Comparison of ENCODE assay signal across 1 cellular context in the genomic region with DNA sequence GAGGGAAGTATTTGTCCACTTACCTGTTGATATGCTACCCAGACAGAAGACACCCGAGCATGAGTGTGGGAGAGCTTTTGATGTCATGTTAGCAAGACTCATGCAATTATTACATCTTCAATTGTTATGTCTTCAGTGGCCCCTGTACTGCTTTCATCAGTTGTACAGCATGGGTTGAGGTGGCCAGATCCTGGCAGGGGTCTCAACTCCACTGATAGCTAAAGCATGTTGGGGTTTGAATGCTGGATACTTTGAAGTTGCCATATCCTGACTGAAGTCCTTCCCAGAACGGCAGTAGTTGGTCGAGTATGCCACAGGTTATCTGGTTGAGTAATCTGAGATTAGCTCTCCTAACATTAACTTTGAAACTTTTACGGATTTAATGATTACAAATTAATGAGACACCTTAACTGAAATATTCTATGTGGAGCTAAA.
TF ChIP-seq lines count a peak whose summit lies in the region.

No MANE protein-coding gene starts in this region.

TF ChIP-seq in HepG2, 621 proteins besides CTCF, POLR2A, EP300 and RAD21 (continued from another document and continues in another):
- TF ChIP-seq, protein P1, sequence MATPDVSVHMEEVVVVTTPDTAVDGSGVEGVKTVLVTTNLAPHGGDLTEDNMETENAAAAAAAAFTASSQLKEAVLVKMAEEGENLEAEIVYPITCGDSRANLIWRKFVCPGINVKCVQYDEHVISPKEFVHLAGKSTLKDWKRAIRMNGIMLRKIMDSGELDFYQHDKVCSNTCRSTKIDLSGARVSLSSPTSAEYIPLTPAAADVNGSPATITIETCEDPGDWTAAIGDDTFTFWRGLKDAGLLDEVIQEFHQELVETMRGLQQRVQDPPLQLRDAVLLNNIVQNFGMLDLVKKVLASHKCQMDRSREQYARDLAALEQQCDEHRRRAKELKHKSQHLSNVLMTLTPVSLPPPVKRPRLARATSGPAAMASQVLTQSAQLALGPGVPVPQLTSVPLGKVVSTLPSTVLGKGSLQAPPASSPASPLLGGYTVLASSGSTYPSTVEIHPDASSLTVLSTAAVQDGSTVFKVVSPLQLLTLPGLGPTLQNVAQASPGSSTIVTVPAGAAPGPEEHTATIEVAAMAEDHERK (CRISPR knock-in tag; IDR thresholded peaks at IDR 0.05; ENCODE audit: low read depth), result no peak
- TF ChIP-seq, protein P2, sequence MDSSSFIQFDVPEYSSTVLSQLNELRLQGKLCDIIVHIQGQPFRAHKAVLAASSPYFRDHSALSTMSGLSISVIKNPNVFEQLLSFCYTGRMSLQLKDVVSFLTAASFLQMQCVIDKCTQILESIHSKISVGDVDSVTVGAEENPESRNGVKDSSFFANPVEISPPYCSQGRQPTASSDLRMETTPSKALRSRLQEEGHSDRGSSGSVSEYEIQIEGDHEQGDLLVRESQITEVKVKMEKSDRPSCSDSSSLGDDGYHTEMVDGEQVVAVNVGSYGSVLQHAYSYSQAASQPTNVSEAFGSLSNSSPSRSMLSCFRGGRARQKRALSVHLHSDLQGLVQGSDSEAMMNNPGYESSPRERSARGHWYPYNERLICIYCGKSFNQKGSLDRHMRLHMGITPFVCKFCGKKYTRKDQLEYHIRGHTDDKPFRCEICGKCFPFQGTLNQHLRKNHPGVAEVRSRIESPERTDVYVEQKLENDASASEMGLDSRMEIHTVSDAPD (CRISPR knock-in tag; IDR thresholded peaks at IDR 0.05), result no peak
- TF ChIP-seq ZNF329 (CRISPR knock-in tag; IDR thresholded peaks at IDR 0.05; ENCODE audit: low read depth), result no peak
- no peak; the same call in 1 of the 2 replicates for TF ChIP-seq ZNF333 (CRISPR knock-in tag; IDR thresholded peaks at IDR 0.05; ENCODE audit: borderline replicate concordance)
- no peak for TF ChIP-seq SIX4 (CRISPR knock-in tag; IDR thresholded peaks at IDR 0.05)
- peak; percentile 29 for TF ChIP-seq ZNF781 (CRISPR knock-in tag; IDR thresholded peaks at IDR 0.05; ENCODE audit: borderline replicate concordance, not compliant biosample characterization)
- no peak for TF ChIP-seq RORA (CRISPR knock-in tag; IDR thresholded peaks at IDR 0.05)
- TF ChIP-seq SUZ12 (IDR thresholded peaks at IDR 0.05; ENCODE audit: low read depth, low read length), result no peak
- no peak for TF ChIP-seq ZBTB8A (CRISPR knock-in tag; IDR thresholded peaks at IDR 0.05; ENCODE audit: borderline replicate concordance, low read depth)
- 0 out of 2 replicates have a peak, but pooled peaks have one; percentile 9 for TF ChIP-seq ARID2 (CRISPR knock-in tag; IDR thresholded peaks at IDR 0.05; ENCODE audit: borderline replicate concordance)
- TF ChIP-seq ZNF343 (CRISPR knock-in tag; IDR thresholded peaks at IDR 0.05), result no peak
- no peak for TF ChIP-seq ZNF17 (CRISPR knock-in tag; IDR thresholded peaks at IDR 0.05)
- no peak for TF ChIP-seq ZSCAN9 (CRISPR knock-in tag; IDR thresholded peaks at IDR 0.05; ENCODE audit: borderline replicate concordance)
- no peak for TF ChIP-seq SRSF4 (IDR thresholded peaks at IDR 0.05; ENCODE audit: low read depth, low read length, poor library complexity, severe bottlenecking)
- TF ChIP-seq RFX5 (IDR thresholded peaks at IDR 0.05; ENCODE audit: low read depth, low read length), result no peak
- no peak for TF ChIP-seq ZSCAN12 (CRISPR knock-in tag; IDR thresholded peaks at IDR 0.05)
- TF ChIP-seq JUN (CRISPR knock-in tag; IDR thresholded peaks at IDR 0.05), result no peak
- no peak for TF ChIP-seq MED8 (CRISPR knock-in tag; IDR thresholded peaks at IDR 0.05; ENCODE audit: insufficient replicate concordance)
- no peak for TF ChIP-seq KDM2A (CRISPR knock-in tag; IDR thresholded peaks at IDR 0.05; ENCODE audit: borderline replicate concordance, low read depth)
- TF ChIP-seq, protein P3, sequence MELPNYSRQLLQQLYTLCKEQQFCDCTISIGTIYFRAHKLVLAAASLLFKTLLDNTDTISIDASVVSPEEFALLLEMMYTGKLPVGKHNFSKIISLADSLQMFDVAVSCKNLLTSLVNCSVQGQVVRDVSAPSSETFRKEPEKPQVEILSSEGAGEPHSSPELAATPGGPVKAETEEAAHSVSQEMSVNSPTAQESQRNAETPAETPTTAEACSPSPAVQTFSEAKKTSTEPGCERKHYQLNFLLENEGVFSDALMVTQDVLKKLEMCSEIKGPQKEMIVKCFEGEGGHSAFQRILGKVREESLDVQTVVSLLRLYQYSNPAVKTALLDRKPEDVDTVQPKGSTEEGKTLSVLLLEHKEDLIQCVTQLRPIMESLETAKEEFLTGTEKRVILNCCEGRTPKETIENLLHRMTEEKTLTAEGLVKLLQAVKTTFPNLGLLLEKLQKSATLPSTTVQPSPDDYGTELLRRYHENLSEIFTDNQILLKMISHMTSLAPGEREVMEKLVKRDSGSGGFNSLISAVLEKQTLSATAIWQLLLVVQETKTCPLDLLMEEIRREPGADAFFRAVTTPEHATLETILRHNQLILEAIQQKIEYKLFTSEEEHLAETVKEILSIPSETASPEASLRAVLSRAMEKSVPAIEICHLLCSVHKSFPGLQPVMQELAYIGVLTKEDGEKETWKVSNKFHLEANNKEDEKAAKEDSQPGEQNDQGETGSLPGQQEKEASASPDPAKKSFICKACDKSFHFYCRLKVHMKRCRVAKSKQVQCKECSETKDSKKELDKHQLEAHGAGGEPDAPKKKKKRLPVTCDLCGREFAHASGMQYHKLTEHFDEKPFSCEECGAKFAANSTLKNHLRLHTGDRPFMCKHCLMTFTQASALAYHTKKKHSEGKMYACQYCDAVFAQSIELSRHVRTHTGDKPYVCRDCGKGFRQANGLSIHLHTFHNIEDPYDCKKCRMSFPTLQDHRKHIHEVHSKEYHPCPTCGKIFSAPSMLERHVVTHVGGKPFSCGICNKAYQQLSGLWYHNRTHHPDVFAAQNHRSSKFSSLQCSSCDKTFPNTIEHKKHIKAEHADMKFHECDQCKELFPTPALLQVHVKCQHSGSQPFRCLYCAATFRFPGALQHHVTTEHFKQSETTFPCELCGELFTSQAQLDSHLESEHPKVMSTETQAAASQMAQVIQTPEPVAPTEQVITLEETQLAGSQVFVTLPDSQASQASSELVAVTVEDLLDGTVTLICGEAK (IDR thresholded peaks at IDR 0.05), result no peak
- TF ChIP-seq, protein P3 (CRISPR knock-in tag; IDR thresholded peaks at IDR 0.05), result no peak
- no peak for TF ChIP-seq BRCA1 (CRISPR knock-in tag; IDR thresholded peaks at IDR 0.05)
- no peak for TF ChIP-seq ZNF773 (CRISPR knock-in tag; IDR thresholded peaks at IDR 0.05; ENCODE audit: borderline replicate concordance)
- TF ChIP-seq ZFP90 (CRISPR knock-in tag; IDR thresholded peaks at IDR 0.05; ENCODE audit: borderline replicate concordance), result 0 out of 2 replicates have a peak, but pooled peaks have one; percentile 33
- TF ChIP-seq NR2C2 (CRISPR knock-in tag; IDR thresholded peaks at IDR 0.05; ENCODE audit: borderline replicate concordance), result peak; percentile 11; the same call in 1 of the 2 replicates
- TF ChIP-seq PAXIP1 (CRISPR knock-in tag; conservative IDR thresholded peaks at IDR 0.05), result no peak
- TF ChIP-seq GFI1 (CRISPR knock-in tag; IDR thresholded peaks at IDR 0.05; ENCODE audit: borderline replicate concordance), result no peak
- TF ChIP-seq TGIF2 (CRISPR knock-in tag; IDR thresholded peaks at IDR 0.05), result peak; percentile 8; the same call in 1 of the 2 replicates
- no peak for TF ChIP-seq ZNF772 (CRISPR knock-in tag; IDR thresholded peaks at IDR 0.05)
- no peak for TF ChIP-seq ZNF326 (CRISPR knock-in tag; IDR thresholded peaks at IDR 0.05; ENCODE audit: borderline replicate concordance)
- TF ChIP-seq, protein P4, sequence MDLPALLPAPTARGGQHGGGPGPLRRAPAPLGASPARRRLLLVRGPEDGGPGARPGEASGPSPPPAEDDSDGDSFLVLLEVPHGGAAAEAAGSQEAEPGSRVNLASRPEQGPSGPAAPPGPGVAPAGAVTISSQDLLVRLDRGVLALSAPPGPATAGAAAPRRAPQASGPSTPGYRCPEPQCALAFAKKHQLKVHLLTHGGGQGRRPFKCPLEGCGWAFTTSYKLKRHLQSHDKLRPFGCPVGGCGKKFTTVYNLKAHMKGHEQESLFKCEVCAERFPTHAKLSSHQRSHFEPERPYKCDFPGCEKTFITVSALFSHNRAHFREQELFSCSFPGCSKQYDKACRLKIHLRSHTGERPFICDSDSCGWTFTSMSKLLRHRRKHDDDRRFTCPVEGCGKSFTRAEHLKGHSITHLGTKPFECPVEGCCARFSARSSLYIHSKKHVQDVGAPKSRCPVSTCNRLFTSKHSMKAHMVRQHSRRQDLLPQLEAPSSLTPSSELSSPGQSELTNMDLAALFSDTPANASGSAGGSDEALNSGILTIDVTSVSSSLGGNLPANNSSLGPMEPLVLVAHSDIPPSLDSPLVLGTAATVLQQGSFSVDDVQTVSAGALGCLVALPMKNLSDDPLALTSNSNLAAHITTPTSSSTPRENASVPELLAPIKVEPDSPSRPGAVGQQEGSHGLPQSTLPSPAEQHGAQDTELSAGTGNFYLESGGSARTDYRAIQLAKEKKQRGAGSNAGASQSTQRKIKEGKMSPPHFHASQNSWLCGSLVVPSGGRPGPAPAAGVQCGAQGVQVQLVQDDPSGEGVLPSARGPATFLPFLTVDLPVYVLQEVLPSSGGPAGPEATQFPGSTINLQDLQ (CRISPR knock-in tag; IDR thresholded peaks at IDR 0.05), result no peak
- TF ChIP-seq ZNF670 (CRISPR knock-in tag; IDR thresholded peaks at IDR 0.05; ENCODE audit: borderline replicate concordance), result no peak
- 0 out of 2 replicates have a peak, but pooled peaks have one; percentile 6 for TF ChIP-seq NCOA5 (CRISPR knock-in tag; IDR thresholded peaks at IDR 0.05)
- no peak for TF ChIP-seq ZNF260 (CRISPR knock-in tag; IDR thresholded peaks at IDR 0.05; ENCODE audit: borderline replicate concordance, low read depth)
- TF ChIP-seq MXD1 (CRISPR knock-in tag; IDR thresholded peaks at IDR 0.05), result no peak
- TF ChIP-seq TBX2 (CRISPR knock-in tag; IDR thresholded peaks at IDR 0.05; ENCODE audit: borderline replicate concordance), result no peak
- no peak for TF ChIP-seq BRD4 (CRISPR knock-in tag; IDR thresholded peaks at IDR 0.05)
- no peak for TF ChIP-seq ZNF256 (CRISPR knock-in tag; conservative IDR thresholded peaks at IDR 0.05)
